In genomic region chr11:45156731-45157130, GRCh38 we compare ENCODE assay signal across 27 cellular contexts. TPM values are rescaled to one million over a fixed set of nuclear protein-coding genes. Genes with fewer than 3 reads are reported as not detected.
DNase-seq lines count a peak whose midpoint lies in the region; ATAC-seq, FAIRE-seq and TF ChIP-seq lines count a peak whose summit lies in the region.
"Had no signal": no experiment of that assay in that cellular context is flagged by ENCODE, and none has a peak within 500 bp of the region (broad histone marks: within the 10 kb centered on the region; RNA-seq: fewer than 3 reads in every experiment).

No MANE protein-coding gene starts in this region.

- ATAC-seq in GM21786 (IDR thresholded peaks at IDR 0.05; ENCODE audit: unreplicated experiment) (no peak), pancreas (no peak)
- ATAC-seq: activated CD8-positive, alpha-beta T cell treated with anti-CD3 and anti-CD28 coated beads for 36 hours; left ventricle myocardium superior; stimulated activated naive CD8-positive, alpha-beta T cell treated with anti-CD3 and anti-CD28 coated beads, Interleukin-15, amount 100 ng/mL, for 72 hours had no signal

- H3K4me3 ChIP-seq in HEK293 (ENCODE audit: low read depth, low read length) (no peak overlapping the region), coronary artery (no peak overlapping the region), stomach (no peak overlapping the region), pancreas (no peak overlapping the region)
- H3K4me3 ChIP-seq: thyroid gland had no signal

- peak overlapping the region; percentile 89 to 98 (median 98) for H3K27ac Mint-ChIP-seq in nephron
- H3K27ac Mint-ChIP-seq: activated CD8-positive, alpha-beta T cell treated with anti-CD3 and anti-CD28 coated beads for 36 hours; activated naive CD4-positive, alpha-beta T cell treated with anti-CD3 and anti-CD28 coated beads, Interleukin-2, amount 50 U/mL, for 24 hours had no signal

- intact Hi-C loops in stomach (cut with DNase I; ENCODE audit: low total_unique reads), result no loop called here
- intact Hi-C loops in pancreas (cut with DNase I), result no loop called here

- H3K9me3 Mint-ChIP-seq in nephron, result no peaks in the 10 kb centered on the region
- H3K9me3 Mint-ChIP-seq: activated CD8-positive, alpha-beta T cell treated with anti-CD3 and anti-CD28 coated beads for 36 hours; activated naive CD4-positive, alpha-beta T cell treated with anti-CD3 and anti-CD28 coated beads, Interleukin-2, amount 50 U/mL, for 24 hours; H9; stimulated activated naive CD8-positive, alpha-beta T cell treated with anti-CD3 and anti-CD28 coated beads, Interleukin-15, amount 100 ng/mL, for 72 hours had no signal

- H3K4me1 ChIP-seq in HEK293 (ENCODE audit: control insufficient read depth, insufficient read depth, low read length) (no peaks in the 10 kb centered on the region), stomach (peaks cover 33 to 88% (median 61%) of the 10 kb centered on the region in 4 donors), pancreas (peaks cover under 1 to 4% (median 3%) of the 10 kb centered on the region in 3 donors)

- no peak for FAIRE-seq in pancreas (lab: Jason Lieb, UNC)
- FAIRE-seq: endothelial cell of umbilical vein, islet of Langerhans had no signal

- H3K27me3 ChIP-seq in stomach, result no peaks in the 10 kb centered on the region
- no peaks in the 10 kb centered on the region for H3K27me3 ChIP-seq in pancreas
- H3K27me3 ChIP-seq: thyroid gland had no signal

- H3K36me3 Mint-ChIP-seq in nephron (ENCODE audit: low read depth), result no peaks in the 10 kb centered on the region

- POLR2A ChIA-PET in HEK293 (lab: Yijun Ruan, JAX), result no interaction called here

- H3K27ac ChIP-seq in HEK293 (ENCODE audit: extremely low read depth, low read depth, low read length) (no peak overlapping the region), coronary artery (peak overlapping the region; percentile 78 to 80), stomach (peak overlapping the region in 1 of 5 donors; percentile 70), pancreas (no peak overlapping the region)
- H3K27ac ChIP-seq: HL-60 had no signal

- DNase-seq in coronary artery (ENCODE audit: low spot score), result peak; percentile 64
- peak; percentile 20 for DNase-seq in stomach
- no peak for DNase-seq in stimulated activated naive CD4-positive, alpha-beta T cell treated with Interleukin-2 at 50 U/mL for 16 hours (lab: John Stamatoyannopoulos, UW)
- no peak for DNase-seq in pancreas
- DNase-seq: activated CD8-positive, alpha-beta T cell treated with anti-CD3 and anti-CD28 coated beads for 36 hours; amygdala; C1 segment of cervical spinal cord; DMS153; H9; left ventricle myocardium superior; MM.1S; NCI-H1417; NCI-H2029 treated with DMSO at 0.1 percent for 48 hours; NCI-H226; NCI-H69; occipital lobe; SHP77 treated with DMSO at 0.1 percent for 48 hours; stimulated activated CD4-positive, alpha-beta T cell treated with anti-CD3 and anti-CD28 coated beads, Interleukin-2, amount 100 ng/mL, for 24 hours; stimulated activated naive CD8-positive, alpha-beta T cell treated with anti-CD3 and anti-CD28 coated beads, Interleukin-15, amount 100 ng/mL, for 72 hours; thyroid gland had no signal

- H3K9me3 ChIP-seq in HEK293 (ENCODE audit: control insufficient read depth, insufficient read depth, low read depth, low read length) (no peaks in the 10 kb centered on the region), stomach (no peaks in the 10 kb centered on the region), pancreas (no peaks in the 10 kb centered on the region)
- H3K9me3 ChIP-seq: thyroid gland had no signal

- H3K4me3 Mint-ChIP-seq in nephron, result peak overlapping the region in 2 of 3 experiments; percentile 10 to 54
- H3K4me3 Mint-ChIP-seq: activated CD8-positive, alpha-beta T cell treated with anti-CD3 and anti-CD28 coated beads for 36 hours; activated naive CD4-positive, alpha-beta T cell treated with anti-CD3 and anti-CD28 coated beads, Interleukin-2, amount 50 U/mL, for 24 hours; H9; stimulated activated naive CD8-positive, alpha-beta T cell treated with anti-CD3 and anti-CD28 coated beads, Interleukin-15, amount 100 ng/mL, for 72 hours had no signal

- TF ChIP-seq EP300 in stomach (IDR thresholded peaks at IDR 0.05), result no peak

- 77 to 94% (median 91%) methylated on average over 9 of the region's 9 CpGs for WGBS in stomach, 5 donors
- WGBS in pancreas, 2 donors, result 93 to 94% methylated on average over 9 of the region's 9 CpGs

- no peak for TF ChIP-seq POLR2A in stomach (IDR thresholded peaks at IDR 0.05)

- CTCF ChIA-PET in HEK293 (lab: Yijun Ruan, JAX), result interaction anchor here (0.6 kb wide), 1 partner anchor 32 kb away, joined by 3 read pairs; no protein-coding TSS in a partner anchor

- H3K36me3 ChIP-seq in HEK293 (ENCODE audit: control insufficient read depth in 2 of 2, insufficient read depth in 1 of 2, low read length in 2 of 2) (no peaks in the 10 kb centered on the region), stomach (no peaks in the 10 kb centered on the region), pancreas (no peaks in the 10 kb centered on the region)
- H3K36me3 ChIP-seq: thyroid gland had no signal

- TF ChIP-seq CTCF in HEK293 (tag by site-specific recombination; IDR thresholded peaks at IDR 0.05) (no peak), coronary artery (IDR thresholded peaks at IDR 0.05) (no peak), nephron (IDR thresholded peaks at IDR 0.05; ENCODE audit: unreplicated experiment in 3 of 3) (no peak), stomach (IDR thresholded peaks at IDR 0.05) (no peak), pancreas (IDR thresholded peaks at IDR 0.05) (no peak)

- peaks cover 72% of the 10 kb centered on the region for H3K4me1 Mint-ChIP-seq in nephron

- H3K27me3 Mint-ChIP-seq in nephron (ENCODE audit: low read depth), result no peaks in the 10 kb centered on the region
- H3K27me3 Mint-ChIP-seq: activated CD8-positive, alpha-beta T cell treated with anti-CD3 and anti-CD28 coated beads for 36 hours; activated naive CD4-positive, alpha-beta T cell treated with anti-CD3 and anti-CD28 coated beads, Interleukin-2, amount 50 U/mL, for 24 hours; stimulated activated naive CD8-positive, alpha-beta T cell treated with anti-CD3 and anti-CD28 coated beads, Interleukin-15, amount 100 ng/mL, for 72 hours had no signal

TF ChIP-seq in HEK293, 187 proteins besides CTCF, POLR2A, EP300 and RAD21:
- 0 out of 2 replicates have a peak, but pooled peaks have one; percentile 30 for TF ChIP-seq KLF17 (tag by site-specific recombination; IDR thresholded peaks at IDR 0.05)
- TF ChIP-seq ZFHX2 (tag by site-specific recombination; conservative IDR thresholded peaks at IDR 0.05), result no peak
- no peak for TF ChIP-seq ZSCAN5A (tag by site-specific recombination; IDR thresholded peaks at IDR 0.05)
- no peak for TF ChIP-seq TSHZ1 (tag by site-specific recombination; IDR thresholded peaks at IDR 0.05; ENCODE audit: borderline replicate concordance)
- TF ChIP-seq RBAK (tag by site-specific recombination; IDR thresholded peaks at IDR 0.05), result no peak

RNA-seq across cellular contexts. Expression of gene PRDM11, which starts 10.3 kb away (rescaled TPM):
- total RNA-seq in stomach (100 to 1,000 TPM in 1 of 5 donors, 10 to 100 TPM in 3, 1 to 10 TPM in 1; 4.5 to 139 (median 14.2) TPM), pancreas (1 to 10 TPM; 5.5 to 8.5 (median 6.7) TPM)
- polyA plus RNA-seq in stomach (1 to 10 TPM; 1.2 to 3.5 (median 2.6) TPM), pancreas (1 to 10 TPM; 3.0 to 4.4 TPM)

Comparison
In these comparisons a context has a peak if more than half of its experiments do, and no peak if none do; other contexts are left out.
1. H3K27ac ChIP-seq: peak in coronary artery (2 of 2); none in HEK293 (single experiment) and pancreas (0 of 4).
2. DNase-seq: peak in coronary artery (single experiment) and stomach (single experiment); none in stimulated activated naive CD4-positive, alpha-beta T cell treated with Interleukin-2 at 50 U/mL for 16 hours (single experiment) and pancreas (0 of 6).